Comparison of ENCODE assay signal across 34 cellular contexts in genomic region chr13:48919750-48920149, GRCh38.
"Had no signal": no experiment of that assay in that cellular context is flagged by ENCODE, and none has a peak within 500 bp of the region (broad histone marks: within the 10 kb centered on the region; RNA-seq: fewer than 3 reads in every experiment).

No MANE protein-coding gene starts in this region.

- H3K4me1 ChIP-seq: body of pancreas, breast epithelium had no signal

- H3K36me3 ChIP-seq: adrenal gland, brain microvascular endothelial cell, breast epithelium had no signal

- H3K4me3 ChIP-seq: adrenal gland, body of pancreas, breast epithelium had no signal

- H3K9me3 ChIP-seq: adrenal gland, body of pancreas, breast epithelium had no signal

- ATAC-seq: activated CD8-positive, alpha-beta T cell treated with anti-CD3 and anti-CD28 coated beads for 36 hours; activated naive CD4-positive, alpha-beta T cell treated with anti-CD3 and anti-CD28 coated beads, Interleukin-2, amount 50 U/mL, for 72 hours; activated T-cell treated with anti-CD3 and anti-CD28 coated beads, Interleukin-2, amount 50 U/mL, for 4 hours; activated T-cell treated with anti-CD3 and anti-CD28 coated beads, Interleukin-2, amount 50 U/mL, for 72 hours; activated T-helper 17 cell treated with anti-CD3 and anti-CD28 coated beads, Interleukin-2, amount 50 U/mL, for 72 hours; body of pancreas had no signal

- H3K27me3 ChIP-seq: adrenal gland, body of pancreas, brain microvascular endothelial cell, breast epithelium had no signal

- FAIRE-seq: astrocyte, TTC549 had no signal

- DNase-seq: activated B cell treated with CpG ODN at 0.5 μM for 24 hours; activated CD4-positive, alpha-beta memory T cell treated with anti-CD3 and anti-CD28 coated beads for 36 hours; activated CD4-positive, alpha-beta T cell treated with anti-CD3 and anti-CD28 coated beads for 4 hours; activated CD4-positive, alpha-beta T cell treated with anti-CD3 and anti-CD28 coated beads, Interleukin-2, amount 10 ng/mL, durations not matched to agents 24 days and 14 days; activated CD4-positive, alpha-beta T cell treated with anti-CD3 and anti-CD28 coated beads, Interleukin-2, amount 50 U/mL, for 1 hour; activated CD4-positive, alpha-beta T cell treated with anti-CD3 and anti-CD28 coated beads, Interleukin-2, amount 50 U/mL, for 4 hours; activated CD4-positive, CD25-positive, alpha-beta regulatory T cell treated with anti-CD3 and anti-CD28 coated beads, Interleukin-2, amount 50 U/mL, for 72 hours; activated CD8-positive, alpha-beta memory T cell treated with anti-CD3 and anti-CD28 coated beads, Interleukin-2, amount 50 U/mL, for 4 hours; activated CD8-positive, alpha-beta T cell treated with anti-CD3 and anti-CD28 coated beads for 36 hours; activated effector memory CD4-positive, alpha-beta T cell treated with anti-CD3 and anti-CD28 coated beads, Interleukin-2, amount 50 U/mL, for 16 hours; activated gamma-delta T cell treated with Interleukin-2 at 50 U/mL for 16 hours; activated naive CD4-positive, alpha-beta T cell; activated naive CD4-positive, alpha-beta T cell treated with anti-CD3 and anti-CD28 coated beads for 36 hours; activated naive CD4-positive, alpha-beta T cell treated with anti-CD3 and anti-CD28 coated beads, Interleukin-2, amount 50 U/mL, for 16 hours; activated naive CD8-positive, alpha-beta T cell treated with anti-CD3 and anti-CD28 coated beads for 36 hours; activated T-cell treated with anti-CD3 and anti-CD28 coated beads for 4 hours; activated T-cell treated with anti-CD3 and anti-CD28 coated beads, Interleukin-2, amount 50 U/mL, for 1 hour; activated T-cell treated with anti-CD3 and anti-CD28 coated beads, Interleukin-2, amount 50 U/mL, for 4 hours; activated T-cell treated with anti-CD3 and anti-CD28 coated beads, Interleukin-2, amount 50 U/mL, for 72 hours; adrenal gland; amniotic stem cell; aorta; body of pancreas; brain microvascular endothelial cell; central memory CD4-positive, alpha-beta T cell; T-helper 1 cell; T-helper 2 cell; T-helper 9 cell had no signal

- H3K27ac ChIP-seq: adrenal gland, body of pancreas, brain microvascular endothelial cell, breast epithelium, VCaP had no signal
